33 cellular contexts compared by ENCODE assay signal in the genomic region with DNA sequence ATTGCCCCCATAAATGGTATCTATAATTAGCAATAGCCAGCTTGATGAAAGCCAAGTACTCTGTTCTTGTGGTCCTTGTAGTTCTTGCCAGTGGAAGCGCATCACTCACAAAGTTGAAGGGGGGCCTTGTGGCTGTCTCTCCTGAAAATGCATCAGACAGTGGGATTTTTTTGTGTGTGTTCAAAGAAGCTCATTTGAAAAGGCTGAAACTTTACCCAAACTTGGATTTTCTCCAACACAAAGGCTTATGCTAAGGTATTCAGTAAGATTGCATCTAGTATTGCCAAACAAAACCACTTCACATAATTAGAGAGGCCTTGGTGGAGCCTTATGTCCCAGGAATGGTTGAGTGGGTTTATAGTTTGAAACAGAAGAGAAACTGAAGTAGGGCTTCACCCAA.
DNase-seq lines count a peak whose midpoint lies in the region; ATAC-seq and TF ChIP-seq lines count a peak whose summit lies in the region.
"Had no signal": no experiment of that assay in that cellular context is flagged by ENCODE, and none has a peak within 500 bp of the region (broad histone marks: within the 10 kb centered on the region; RNA-seq: fewer than 3 reads in every experiment).

No MANE protein-coding gene starts in this region.

- H3K27ac Mint-ChIP-seq in MCF 10A (ENCODE audit: low read depth, unreplicated experiment): no peak overlapping the region
- H3K27ac Mint-ChIP-seq: activated CD4-positive, alpha-beta memory T cell treated with anti-CD3 and anti-CD28 coated beads for 36 hours; activated naive CD8-positive, alpha-beta T cell; activated T-helper 17 cell treated with anti-CD3 and anti-CD28 coated beads, Interleukin-2, amount 50 U/mL, for 72 hours; CD4-positive, alpha-beta memory T cell; HFFc6; neural progenitor cell; stimulated activated naive CD8-positive, alpha-beta T cell treated with anti-CD3 and anti-CD28 coated beads, Interleukin-15, amount 100 ng/mL, for 72 hours had no signal

- no peaks in the 10 kb centered on the region for H4K20me1 ChIP-seq in mammary epithelial cell (ENCODE audit: insufficient read depth, low read length)

- H3K9ac ChIP-seq in mammary epithelial cell (ENCODE audit: insufficient read depth, low read length) (no peak overlapping the region), adipocyte (ENCODE audit: low read length) (no peak overlapping the region)
- H3K9ac ChIP-seq: neural progenitor cell had no signal

- BruUV-seq in MCF 10A (replicated peaks; lab: Mats Ljungman, UMichigan) (no TSS peak), mammary epithelial cell (replicated peaks; lab: Mats Ljungman, UMichigan) (no TSS peak)

- WGBS in mammary epithelial cell (ENCODE audit: low coverage, missing lambda C conversion rate): 60% methylated on average over 1 of the region's 1 CpG
- WGBS in testis, 2 donors: 95 to 100% methylated on average over 1 of the region's 1 CpG

- no peak overlapping the region for H3K4me2 ChIP-seq in mammary epithelial cell (ENCODE audit: insufficient read depth, low read depth, low read length)
- H3K4me2 ChIP-seq: neural progenitor cell, PC-9 had no signal

- H3K36me3 ChIP-seq in mammary epithelial cell (ENCODE audit: insufficient read depth, low read length) (no peaks in the 10 kb centered on the region), adipocyte (ENCODE audit: control insufficient read depth, insufficient read depth, low read length, severe bottlenecking) (no peaks in the 10 kb centered on the region), Peyer's patch (no peaks in the 10 kb centered on the region), testis (ENCODE audit: low read depth, missing control alignments) (no peaks in the 10 kb centered on the region)
- H3K36me3 ChIP-seq: brain microvascular endothelial cell, lower lobe of right lung, neural progenitor cell, sigmoid colon, tibial artery had no signal

- TF ChIP-seq POLR2A in Peyer's patch (IDR thresholded peaks at IDR 0.05) (no peak), testis (IDR thresholded peaks at IDR 0.05) (no peak)

- H3K4me1 ChIP-seq in mammary epithelial cell (ENCODE audit: insufficient read depth, low read length) (no peaks in the 10 kb centered on the region), adipocyte (ENCODE audit: control insufficient read depth, insufficient read depth, low read length) (peaks cover 3% of the 10 kb centered on the region), Peyer's patch (no peaks in the 10 kb centered on the region), testis (no peaks in the 10 kb centered on the region)
- H3K4me1 ChIP-seq: lower lobe of right lung, neural progenitor cell had no signal

- H3K27me3 ChIP-seq in mammary epithelial cell (ENCODE audit: insufficient read depth, low read length) (no peaks in the 10 kb centered on the region), adipocyte (replicated peaks; ENCODE audit: control insufficient read depth, insufficient read depth, low read length) (no peaks in the 10 kb centered on the region), Peyer's patch (no peaks in the 10 kb centered on the region), testis (no peaks in the 10 kb centered on the region)
- H3K27me3 ChIP-seq: brain microvascular endothelial cell, neural progenitor cell, sigmoid colon, tibial artery had no signal

- dilution Hi-C loops in mammary epithelial cell (cut with HindIII; ENCODE audit: low sequenced_read_pairs): no loop called here

- no peaks in the 10 kb centered on the region for H3K27me3 Mint-ChIP-seq in MCF 10A (ENCODE audit: insufficient read depth, unreplicated experiment)
- H3K27me3 Mint-ChIP-seq: activated CD4-positive, alpha-beta memory T cell treated with anti-CD3 and anti-CD28 coated beads for 36 hours; activated naive CD8-positive, alpha-beta T cell; activated T-helper 17 cell treated with anti-CD3 and anti-CD28 coated beads, Interleukin-2, amount 50 U/mL, for 72 hours; stimulated activated naive CD8-positive, alpha-beta T cell treated with anti-CD3 and anti-CD28 coated beads, Interleukin-15, amount 100 ng/mL, for 72 hours had no signal

- no peaks in the 10 kb centered on the region for H3K36me3 Mint-ChIP-seq in MCF 10A (ENCODE audit: insufficient read depth, unreplicated experiment)
- H3K36me3 Mint-ChIP-seq: activated CD4-positive, alpha-beta memory T cell treated with anti-CD3 and anti-CD28 coated beads for 36 hours; activated naive CD8-positive, alpha-beta T cell; CD4-positive, alpha-beta memory T cell; neural progenitor cell had no signal

- TF ChIP-seq CTCF in MCF 10A (IDR thresholded peaks at IDR 0.05; ENCODE audit: unreplicated experiment): no peak
- no peak for TF ChIP-seq CTCF in mammary epithelial cell (conservative IDR thresholded peaks at IDR 0.05 in 1 of 2, IDR thresholded peaks at IDR 0.05 in 1 of 2; ENCODE audit: extremely low read depth in 1 of 2, insufficient read depth in 1 of 2, low read depth in 1 of 2, low read length in 2 of 2)
- no peak for TF ChIP-seq CTCF in fibroblast of pulmonary artery (IDR thresholded peaks at IDR 0.05; ENCODE audit: low read length, missing control alignments)
- no peak for TF ChIP-seq CTCF in Peyer's patch (IDR thresholded peaks at IDR 0.05)
- TF ChIP-seq CTCF in testis (IDR thresholded peaks at IDR 0.05): no peak

- no peaks in the 10 kb centered on the region for H3K4me1 Mint-ChIP-seq in MCF 10A (ENCODE audit: insufficient read depth, unreplicated experiment)
- H3K4me1 Mint-ChIP-seq: activated T-helper 17 cell treated with anti-CD3 and anti-CD28 coated beads, Interleukin-2, amount 50 U/mL, for 72 hours; neural progenitor cell; stimulated activated naive CD8-positive, alpha-beta T cell treated with anti-CD3 and anti-CD28 coated beads, Interleukin-15, amount 100 ng/mL, for 72 hours had no signal

- in situ Hi-C loops in mammary epithelial cell (cut with MboI; ENCODE audit: low sequenced_read_pairs in 2 of 2): no loop called here

- no peaks in the 10 kb centered on the region for H3K9me3 Mint-ChIP-seq in MCF 10A (ENCODE audit: unreplicated experiment)
- H3K9me3 Mint-ChIP-seq: activated CD4-positive, alpha-beta memory T cell treated with anti-CD3 and anti-CD28 coated beads for 36 hours; neural progenitor cell had no signal

- intact Hi-C loops in MCF 10A (cut with micrococcal nuclease): no loop called here
- intact Hi-C loops in mammary epithelial cell (cut with micrococcal nuclease): loop anchor here (10.0 kb wide), 1 partner anchor 446 kb away; no protein-coding TSS in a partner anchor
- intact Hi-C loops in testis (cut with DNase I; ENCODE audit: low total_unique reads): no loop called here

- no peak overlapping the region for H2AFZ ChIP-seq in mammary epithelial cell (ENCODE audit: low read depth, low read length)
- H2AFZ ChIP-seq: neural progenitor cell, PC-9 had no signal

- CTCF ChIA-PET in MCF 10A (lab: Yijun Ruan, JAX) (no interaction called here), mammary epithelial cell (lab: Charles Lee; ENCODE audit: low non-redundant PET) (no interaction called here)

- POLR2A ChIA-PET in MCF 10A (lab: Yijun Ruan, JAX): no interaction called here

- ATAC-seq in esophagus mucosa (no peak), HG03565 (IDR thresholded peaks at IDR 0.05; ENCODE audit: unreplicated experiment) (no peak)
- ATAC-seq: activated T-helper 17 cell treated with anti-CD3 and anti-CD28 coated beads, Interleukin-2, amount 50 U/mL, for 72 hours; K562; lower lobe of right lung; stimulated activated naive CD8-positive, alpha-beta T cell treated with anti-CD3 and anti-CD28 coated beads, Interleukin-15, amount 100 ng/mL, for 72 hours had no signal

- no peaks in the 10 kb centered on the region for H3K9me3 ChIP-seq in mammary epithelial cell (replicated peaks; ENCODE audit: insufficient read depth, low read length)
- no peaks in the 10 kb centered on the region for H3K9me3 ChIP-seq in adipocyte (ENCODE audit: control insufficient read depth, low read length)
- no peaks in the 10 kb centered on the region for H3K9me3 ChIP-seq in Peyer's patch
- H3K9me3 ChIP-seq in testis: no peaks in the 10 kb centered on the region
- H3K9me3 ChIP-seq: lower lobe of right lung, sigmoid colon, tibial artery had no signal

- H3K27ac ChIP-seq in mammary epithelial cell (ENCODE audit: insufficient read depth, low read depth, low read length) (no peak overlapping the region), Peyer's patch (no peak overlapping the region), testis (no peak overlapping the region)
- H3K27ac ChIP-seq: brain microvascular endothelial cell, lower lobe of right lung, neural progenitor cell, PC-9, sigmoid colon, tibial artery had no signal

- H3K4me3 ChIP-seq in mammary epithelial cell (replicated peaks in 1 of 3; ENCODE audit: insufficient read depth in 1 of 3, low read depth in 2 of 3, low read length in 3 of 3) (no peak overlapping the region), adipocyte (ENCODE audit: low read length) (no peak overlapping the region), fibroblast of pulmonary artery (replicated peaks; ENCODE audit: low read depth, low read length) (no peak overlapping the region), Peyer's patch (no peak overlapping the region), testis (no peak overlapping the region)
- H3K4me3 ChIP-seq: K562, lower lobe of right lung, neural progenitor cell, PC-9, sigmoid colon, tibial artery had no signal

- H3K79me2 ChIP-seq in mammary epithelial cell (ENCODE audit: insufficient read depth, low read length): no peaks in the 10 kb centered on the region

- H3K4me3 Mint-ChIP-seq in MCF 10A (ENCODE audit: unreplicated experiment): no peak overlapping the region
- H3K4me3 Mint-ChIP-seq: activated CD4-positive, alpha-beta memory T cell treated with anti-CD3 and anti-CD28 coated beads for 36 hours; activated naive CD8-positive, alpha-beta T cell; activated T-helper 17 cell treated with anti-CD3 and anti-CD28 coated beads, Interleukin-2, amount 50 U/mL, for 72 hours; CD4-positive, alpha-beta memory T cell; HFFc6; neural progenitor cell; stimulated activated naive CD8-positive, alpha-beta T cell treated with anti-CD3 and anti-CD28 coated beads, Interleukin-15, amount 100 ng/mL, for 72 hours had no signal

- peak; percentile 10 for DNase-seq in MCF 10A (ENCODE audit: unreplicated experiment)
- no peak for DNase-seq in mammary epithelial cell
- peak; percentile 92 for DNase-seq in adipocyte (ENCODE audit: low read depth)
- DNase-seq in fibroblast of pulmonary artery (ENCODE audit: low read depth): peak; percentile 47
- DNase-seq in Peyer's patch: no peak
- DNase-seq in testis: no peak
- DNase-seq: 8988T; activated CD4-positive, alpha-beta memory T cell treated with anti-CD3 and anti-CD28 coated beads for 36 hours; activated CD4-positive, CD25-positive, alpha-beta regulatory T cell; activated CD8-positive, alpha-beta memory T cell treated with anti-CD3 and anti-CD28 coated beads, Interleukin-2, amount 50 U/mL, for 48 hours; AML-193; brain microvascular endothelial cell; CD4-positive, alpha-beta memory T cell; DMS153; effector memory CD4-positive, alpha-beta T cell; glutamatergic neuron; HFFc6; lower lobe of right lung; NCI-H1694; NCI-H2227 treated with DMSO at 0.1 percent for 48 hours; PC-9; posterior cingulate gyrus; SIG-M5; sigmoid colon; stimulated activated naive CD8-positive, alpha-beta T cell treated with anti-CD3 and anti-CD28 coated beads, Interleukin-15, amount 100 ng/mL, for 72 hours; SW 1271; tibial artery had no signal

Comparison
In these comparisons a context has a peak if more than half of its experiments do, and no peak if none do; other contexts are left out.
1. DNase-seq: peak in MCF 10A (single experiment), adipocyte (single experiment) and fibroblast of pulmonary artery (single experiment); none in mammary epithelial cell (single experiment), Peyer's patch (0 of 3) and testis (single experiment).